ENCODE assay signal across 10 cellular contexts in genomic region chr2:161243312-161243711, GRCh38.
DNase-seq lines count a peak whose midpoint lies in the region; ATAC-seq lines count a peak whose summit lies in the region.
"Had no signal": no experiment of that assay in that cellular context is flagged by ENCODE, and none has a peak within 500 bp of the region (broad histone marks: within the 10 kb centered on the region; RNA-seq: fewer than 3 reads in every experiment).

No MANE protein-coding gene starts in this region.

- H3K4me1 ChIP-seq in right cardiac atrium (ENCODE audit: control insufficient read depth, insufficient read depth, low read length): no peaks in the 10 kb centered on the region
- H3K4me1 ChIP-seq: BLaER1 had no signal

- intact Hi-C loops in right cardiac atrium (cut with DNase I): no loop called here

- no peaks in the 10 kb centered on the region for H3K27me3 Mint-ChIP-seq in stimulated activated naive CD8-positive, alpha-beta T cell treated with anti-CD3 and anti-CD28 coated beads, Interleukin-15, Interleukin-2, amounts not matched to agents 100 ng/mL and 50 ng/mL, for 24 hours
- H3K27me3 Mint-ChIP-seq in activated CD8-positive, alpha-beta T cell treated with anti-CD3 and anti-CD28 coated beads, Interleukin-2, amount 10 ng/mL, durations not matched to agents 7 days and 5 days (ENCODE audit: low read depth): peaks cover 14% of the 10 kb centered on the region

- no peak for ATAC-seq in stimulated activated naive CD8-positive, alpha-beta T cell treated with anti-CD3 and anti-CD28 coated beads, Interleukin-15, Interleukin-2, amounts not matched to agents 100 U/mL and 50 U/mL, for 24 hours
- ATAC-seq in HG02973 (IDR thresholded peaks at IDR 0.05; ENCODE audit: unreplicated experiment) (peak; percentile 28), right cardiac atrium (no peak)
- no peak for ATAC-seq in activated CD8-positive, alpha-beta T cell treated with anti-CD3 and anti-CD28 coated beads, Interleukin-2, amount 10 ng/mL, durations not matched to agents 7 days and 5 days

- peaks cover 56% of the 10 kb centered on the region for H3K4me1 Mint-ChIP-seq in stimulated activated naive CD8-positive, alpha-beta T cell treated with anti-CD3 and anti-CD28 coated beads, Interleukin-15, Interleukin-2, amounts not matched to agents 100 ng/mL and 50 ng/mL, for 24 hours (ENCODE audit: low read depth)
- H3K4me1 Mint-ChIP-seq in activated CD8-positive, alpha-beta T cell treated with anti-CD3 and anti-CD28 coated beads, Interleukin-2, amount 10 ng/mL, durations not matched to agents 7 days and 5 days (ENCODE audit: low read depth): peaks cover 47% of the 10 kb centered on the region

- 65% methylated on average over 3 of the region's 3 CpGs for WGBS in right cardiac atrium

- DNase-seq in stimulated activated naive CD8-positive, alpha-beta T cell treated with anti-CD3 and anti-CD28 coated beads, Interleukin-15, Interleukin-2, amounts not matched to agents 100 U/mL and 50 U/mL, for 24 hours: no peak
- DNase-seq in activated CD8-positive, alpha-beta T cell treated with anti-CD3 and anti-CD28 coated beads, Interleukin-2, amount 10 ng/mL, durations not matched to agents 7 days and 5 days: no peak
- DNase-seq in UCSD-AML1 (lab: John Stamatoyannopoulos, UW; ENCODE audit: unreplicated experiment) (no peak), NCI-H2227 treated with DMSO at 0.1 percent for 48 hours (lab: John Stamatoyannopoulos, UW) (no peak), right cardiac atrium (no peak), NCI-H2029 treated with DMSO at 0.1 percent for 48 hours (lab: John Stamatoyannopoulos, UW) (no peak)
- DNase-seq: islet precursor cell had no signal

- no peak overlapping the region for H3K4me3 ChIP-seq in right cardiac atrium (ENCODE audit: low read length)
- H3K4me3 ChIP-seq: BLaER1 had no signal

- H3K27ac ChIP-seq in right cardiac atrium (ENCODE audit: low read length): no peak overlapping the region
- H3K27ac ChIP-seq: BLaER1 had no signal

- peak overlapping the region; percentile 98 for H3K27ac Mint-ChIP-seq in stimulated activated naive CD8-positive, alpha-beta T cell treated with anti-CD3 and anti-CD28 coated beads, Interleukin-15, Interleukin-2, amounts not matched to agents 100 ng/mL and 50 ng/mL, for 24 hours
- peak overlapping the region; percentile 71 for H3K27ac Mint-ChIP-seq in activated CD8-positive, alpha-beta T cell treated with anti-CD3 and anti-CD28 coated beads, Interleukin-2, amount 10 ng/mL, durations not matched to agents 7 days and 5 days

- peak overlapping the region; percentile 92 for H3K4me3 Mint-ChIP-seq in stimulated activated naive CD8-positive, alpha-beta T cell treated with anti-CD3 and anti-CD28 coated beads, Interleukin-15, Interleukin-2, amounts not matched to agents 100 ng/mL and 50 ng/mL, for 24 hours
- H3K4me3 Mint-ChIP-seq in activated CD8-positive, alpha-beta T cell treated with anti-CD3 and anti-CD28 coated beads, Interleukin-2, amount 10 ng/mL, durations not matched to agents 7 days and 5 days: peak overlapping the region; percentile 81

- peaks cover 8% of the 10 kb centered on the region for H3K36me3 Mint-ChIP-seq in stimulated activated naive CD8-positive, alpha-beta T cell treated with anti-CD3 and anti-CD28 coated beads, Interleukin-15, Interleukin-2, amounts not matched to agents 100 ng/mL and 50 ng/mL, for 24 hours (ENCODE audit: low read depth)
- H3K36me3 Mint-ChIP-seq in activated CD8-positive, alpha-beta T cell treated with anti-CD3 and anti-CD28 coated beads, Interleukin-2, amount 10 ng/mL, durations not matched to agents 7 days and 5 days (ENCODE audit: low read depth): peaks cover 17% of the 10 kb centered on the region

- no peaks in the 10 kb centered on the region for H3K9me3 Mint-ChIP-seq in stimulated activated naive CD8-positive, alpha-beta T cell treated with anti-CD3 and anti-CD28 coated beads, Interleukin-15, Interleukin-2, amounts not matched to agents 100 ng/mL and 50 ng/mL, for 24 hours
- no peaks in the 10 kb centered on the region for H3K9me3 Mint-ChIP-seq in activated CD8-positive, alpha-beta T cell treated with anti-CD3 and anti-CD28 coated beads, Interleukin-2, amount 10 ng/mL, durations not matched to agents 7 days and 5 days (ENCODE audit: insufficient read depth)

- CTCF ChIA-PET in activated CD8-positive, alpha-beta T cell treated with anti-CD3 and anti-CD28 coated beads, Interleukin-2, amount 10 ng/mL, durations not matched to agents 7 days and 5 days (lab: Charles Lee): interaction anchor here (0.7 to 2.2 kb wide), 5 partner anchors 20 to 179 kb away, joined by 3 to 16 read pairs (median 5); no protein-coding TSS in a partner anchor

- POLR2A ChIA-PET in activated CD8-positive, alpha-beta T cell treated with anti-CD3 and anti-CD28 coated beads, Interleukin-2, amount 10 ng/mL, durations not matched to agents 7 days and 5 days (lab: Charles Lee): interaction anchor here (0.6 to 1.4 kb wide), 3 partner anchors 11 to 181 kb away, joined by 3 to 8 read pairs (median 4); partner anchors contain the start of gene PSMD14

- H3K9me3 ChIP-seq in right cardiac atrium (ENCODE audit: control insufficient read depth, low read length): no peaks in the 10 kb centered on the region

- H3K27me3 ChIP-seq in right cardiac atrium (ENCODE audit: control insufficient read depth, insufficient read depth): peaks cover 3% of the 10 kb centered on the region
